Comparison of ENCODE assay signal across 28 cellular contexts in the genomic region with DNA sequence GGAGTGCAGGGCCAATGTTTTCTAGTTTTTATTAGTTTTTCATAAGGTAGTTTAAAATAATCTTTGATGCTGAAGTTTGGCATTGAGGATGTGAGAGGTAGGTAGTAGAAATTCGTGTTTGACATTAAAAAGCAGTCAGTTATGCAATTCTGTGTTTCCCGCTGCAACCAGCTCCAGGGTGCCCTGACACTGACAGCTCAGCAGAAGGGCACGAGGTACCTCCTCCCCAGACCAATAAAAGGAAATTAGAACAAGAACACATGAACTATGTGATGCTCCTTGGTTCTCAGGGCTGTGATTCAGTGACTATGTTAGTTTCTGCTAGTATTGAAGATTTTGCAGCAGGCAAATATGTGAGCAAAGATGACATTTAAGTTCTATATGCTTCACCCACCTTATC. TPM values are rescaled to one million over a fixed set of nuclear protein-coding genes. Genes with fewer than 3 reads are reported as not detected.
DNase-seq lines count a peak whose midpoint lies in the region; ATAC-seq and TF ChIP-seq lines count a peak whose summit lies in the region.
"Had no signal": no experiment of that assay in that cellular context is flagged by ENCODE, and none has a peak within 500 bp of the region (broad histone marks: within the 10 kb centered on the region; RNA-seq: fewer than 3 reads in every experiment).

No MANE protein-coding gene starts in this region.

- CTCF ChIA-PET in activated CD8-positive, alpha-beta T cell treated with anti-CD3 and anti-CD28 coated beads for 36 hours (lab: Charles Lee) = no interaction called here

- ATAC-seq in activated CD8-positive, alpha-beta T cell treated with anti-CD3 and anti-CD28 coated beads for 36 hours = no peak
- ATAC-seq: left colon; natural killer cell; PC-3; stimulated activated memory B cell treated with anti-CD40 and anti-IgM and Interleukin-4, amounts not matched to agents 10 μg/mL and 1 μg/mL and 100 μg/mL, for 72 hours; T-helper 17 cell had no signal

- no peak overlapping the region for H3K27ac Mint-ChIP-seq in activated CD8-positive, alpha-beta T cell treated with anti-CD3 and anti-CD28 coated beads for 36 hours
- H3K27ac Mint-ChIP-seq: activated CD4-positive, alpha-beta memory T cell treated with anti-CD3 and anti-CD28 coated beads, Interleukin-2, amount 10 ng/mL, durations not matched to agents 7 days and 5 days; activated naive CD4-positive, alpha-beta T cell treated with anti-CD3 and anti-CD28 coated beads, Interleukin-2, amount 10 ng/mL, durations not matched to agents 7 days and 5 days; natural killer cell; stimulated activated memory B cell treated with anti-CD40 and anti-IgM and Interleukin-4, amounts not matched to agents 10 μg/mL and 1 μg/mL and 100 μg/mL, for 72 hours; T-helper 17 cell had no signal

- H3K9me3 Mint-ChIP-seq in activated CD8-positive, alpha-beta T cell treated with anti-CD3 and anti-CD28 coated beads for 36 hours = no peaks in the 10 kb centered on the region
- H3K9me3 Mint-ChIP-seq: activated CD4-positive, alpha-beta memory T cell treated with anti-CD3 and anti-CD28 coated beads, Interleukin-2, amount 10 ng/mL, durations not matched to agents 7 days and 5 days; activated naive CD4-positive, alpha-beta T cell treated with anti-CD3 and anti-CD28 coated beads, Interleukin-2, amount 10 ng/mL, durations not matched to agents 7 days and 5 days; CD4-positive, alpha-beta memory T cell; central memory CD8-positive, alpha-beta T cell; natural killer cell had no signal

- H3K4me3 Mint-ChIP-seq in activated CD8-positive, alpha-beta T cell treated with anti-CD3 and anti-CD28 coated beads for 36 hours = no peak overlapping the region
- H3K4me3 Mint-ChIP-seq: activated CD4-positive, alpha-beta memory T cell treated with anti-CD3 and anti-CD28 coated beads, Interleukin-2, amount 10 ng/mL, durations not matched to agents 7 days and 5 days; activated naive CD4-positive, alpha-beta T cell treated with anti-CD3 and anti-CD28 coated beads, Interleukin-2, amount 10 ng/mL, durations not matched to agents 7 days and 5 days; CD4-positive, alpha-beta memory T cell; central memory CD8-positive, alpha-beta T cell; natural killer cell; stimulated activated memory B cell treated with anti-CD40 and anti-IgM and Interleukin-4, amounts not matched to agents 10 μg/mL and 1 μg/mL and 100 μg/mL, for 72 hours had no signal

- H3K27me3 ChIP-seq in BE2C = no peaks in the 10 kb centered on the region
- H3K27me3 ChIP-seq: ascending aorta, sigmoid colon, vagina had no signal

- H3K27me3 Mint-ChIP-seq in activated CD8-positive, alpha-beta T cell treated with anti-CD3 and anti-CD28 coated beads for 36 hours = no peaks in the 10 kb centered on the region
- H3K27me3 Mint-ChIP-seq: activated CD4-positive, alpha-beta memory T cell treated with anti-CD3 and anti-CD28 coated beads, Interleukin-2, amount 10 ng/mL, durations not matched to agents 7 days and 5 days; CD4-positive, alpha-beta memory T cell; central memory CD8-positive, alpha-beta T cell had no signal

- peaks cover 14% of the 10 kb centered on the region for H3K36me3 ChIP-seq in BE2C

- POLR2A ChIA-PET in activated CD8-positive, alpha-beta T cell treated with anti-CD3 and anti-CD28 coated beads for 36 hours (lab: Charles Lee) = interaction anchor here (1.0 kb wide), 1 partner anchor 39 kb away, joined by 3 read pairs; no protein-coding TSS in a partner anchor

- H3K4me1 ChIP-seq in BE2C = no peaks in the 10 kb centered on the region
- H3K4me1 ChIP-seq: ascending aorta, parathyroid adenoma had no signal

- H3K36me3 Mint-ChIP-seq in activated CD8-positive, alpha-beta T cell treated with anti-CD3 and anti-CD28 coated beads for 36 hours (ENCODE audit: low read depth) = peaks cover 19% of the 10 kb centered on the region

- DNase-seq in AG08395 (ENCODE audit: low spot score) (peak; percentile 42), GM03348 (ENCODE audit: low spot score) (peak; percentile 42), RPMI7951 (ENCODE audit: low read depth) (peak; percentile 7), fibroblast of villous mesenchyme (ENCODE audit: low read depth) (peak; percentile 19), BE2C (no peak), NCI-H345 (lab: John Stamatoyannopoulos, UW) (no peak), T-helper 2 cell (no peak)
- DNase-seq in activated CD8-positive, alpha-beta T cell treated with anti-CD3 and anti-CD28 coated beads for 36 hours = no peak
- DNase-seq: ACHN; activated CD4-positive, alpha-beta memory T cell treated with anti-CD3 and anti-CD28 coated beads, Interleukin-2, amount 10 ng/mL, durations not matched to agents 7 days and 5 days; activated naive CD4-positive, alpha-beta T cell treated with anti-CD3 and anti-CD28 coated beads, Interleukin-2, amount 10 ng/mL, durations not matched to agents 7 days and 5 days; activated T-cell treated with anti-CD3 and anti-CD28 coated beads, Interleukin-2, amount 50 U/mL, for 48 hours; CD4-positive, alpha-beta memory T cell; H7; Kasumi-1; left colon; natural killer cell; NCI-H1436; NCI-H2171 treated with DMSO at 0.1 percent for 48 hours; NCI-H526 treated with DMSO at 0.1 percent for 48 hours; PC-3; sigmoid colon; T-helper 17 cell had no signal

- no peaks in the 10 kb centered on the region for H3K4me1 Mint-ChIP-seq in activated CD8-positive, alpha-beta T cell treated with anti-CD3 and anti-CD28 coated beads for 36 hours (ENCODE audit: low read depth)
- H3K4me1 Mint-ChIP-seq: activated CD4-positive, alpha-beta memory T cell treated with anti-CD3 and anti-CD28 coated beads, Interleukin-2, amount 10 ng/mL, durations not matched to agents 7 days and 5 days; activated naive CD4-positive, alpha-beta T cell treated with anti-CD3 and anti-CD28 coated beads, Interleukin-2, amount 10 ng/mL, durations not matched to agents 7 days and 5 days; CD4-positive, alpha-beta memory T cell; central memory CD8-positive, alpha-beta T cell had no signal

- H3K4me3 ChIP-seq in fibroblast of villous mesenchyme (ENCODE audit: low read depth, low read length) (no peak overlapping the region), BE2C (ENCODE audit: low read depth, low read length) (no peak overlapping the region)
- H3K4me3 ChIP-seq: ascending aorta, sigmoid colon, vagina had no signal

- H3K9me3 ChIP-seq in BE2C = no peaks in the 10 kb centered on the region
- H3K9me3 ChIP-seq: ascending aorta, sigmoid colon, vagina had no signal

- no peak for TF ChIP-seq CTCF in fibroblast of villous mesenchyme (IDR thresholded peaks at IDR 0.05; ENCODE audit: insufficient read depth, low read depth, low read length)
- no peak for TF ChIP-seq CTCF in BE2C (IDR thresholded peaks at IDR 0.05; ENCODE audit: low read depth, low read length)
- no peak for TF ChIP-seq CTCF in activated CD8-positive, alpha-beta T cell treated with anti-CD3 and anti-CD28 coated beads for 36 hours (IDR thresholded peaks at IDR 0.05)

- intact Hi-C loops in activated CD8-positive, alpha-beta T cell treated with anti-CD3 and anti-CD28 coated beads for 36 hours (cut with micrococcal nuclease) = no loop called here

RNA-seq across cellular contexts. Expression of a gene that starts 40.2 kb away (rescaled TPM):
- total RNA-seq in RPMI7951 (2014; rRNA removed; shearing (Covaris generic)) = 19.3 and 20.6 TPM in 2 replicates
- 39.9 and 46.2 TPM in 2 replicates for total RNA-seq in fibroblast of villous mesenchyme
- 121 TPM for polyA plus RNA-seq in BE2C (2012; ENCODE audit: insufficient read depth, insufficient read length, low read depth)
- total RNA-seq in activated CD8-positive, alpha-beta T cell treated with anti-CD3 and anti-CD28 coated beads for 36 hours = 100 to 1,000 TPM; 110 to 111 TPM

RNA-seq across cellular contexts. Expression of a gene that starts 40.6 kb away (rescaled TPM):
- 22.5 and 23.4 TPM in 2 replicates for total RNA-seq in RPMI7951 (2014; rRNA removed; shearing (Covaris generic))
- 7.1 and 7.3 TPM in 2 replicates for total RNA-seq in fibroblast of villous mesenchyme
- 10.0 TPM for polyA plus RNA-seq in BE2C (2012; ENCODE audit: insufficient read depth, insufficient read length, low read depth)
- 10 to 100 TPM; 10.6 to 12.4 TPM for total RNA-seq in activated CD8-positive, alpha-beta T cell treated with anti-CD3 and anti-CD28 coated beads for 36 hours

Comparison
In these comparisons a context has a peak if more than half of its experiments do, and no peak if none do; other contexts are left out.
1. DNase-seq: peak in AG08395 (single experiment), GM03348 (single experiment), RPMI7951 (single experiment) and fibroblast of villous mesenchyme (single experiment); none in BE2C (single experiment), NCI-H345 (single experiment), activated CD8-positive, alpha-beta T cell treated with anti-CD3 and anti-CD28 coated beads for 36 hours (single experiment) and T-helper 2 cell (0 of 5).